9 cellular contexts compared by ENCODE assay signal in genomic region chr13:19618925-19619324, GRCh38. TPM values are rescaled to one million over a fixed set of nuclear protein-coding genes. Genes with fewer than 3 reads are reported as not detected.
DNase-seq lines count a peak whose midpoint lies in the region; ATAC-seq and TF ChIP-seq lines count a peak whose summit lies in the region.
"Had no signal": no experiment of that assay in that cellular context is flagged by ENCODE, and none has a peak within 500 bp of the region (broad histone marks: within the 10 kb centered on the region; RNA-seq: fewer than 3 reads in every experiment).

No MANE protein-coding gene starts in this region.

- H2BK15ac ChIP-seq in mesenchymal stem cell (ENCODE audit: low read depth, poor library complexity, severe bottlenecking) = no peak overlapping the region

- WGBS in adrenal gland, 4 donors = 63 to 74% (median 69%) methylated on average over 5 of the region's 5 CpGs
- WGBS in mesenchymal stem cell = 78% methylated on average over 5 of the region's 5 CpGs

- TF ChIP-seq CTCF in adrenal gland (IDR thresholded peaks at IDR 0.05) = peak; percentile 20 to 48 (median 45)

- H3K9me3 ChIP-seq in adrenal gland (replicated peaks in 1 of 3) = no peaks in the 10 kb centered on the region
- H3K9me3 ChIP-seq in mesenchymal stem cell (ENCODE audit: control insufficient read depth, low read length) = no peaks in the 10 kb centered on the region
- H3K9me3 ChIP-seq in MG63 = 0 out of 2 replicates have a peak, but pooled peaks cover 6% of the 10 kb centered on the region

- H3K79me1 ChIP-seq in mesenchymal stem cell (replicated peaks; ENCODE audit: low read length, poor library complexity, severe bottlenecking) = peaks cover 7% of the 10 kb centered on the region

- H2AFZ ChIP-seq in mesenchymal stem cell (ENCODE audit: low read depth, low read length) = no peak overlapping the region

- H2AK5ac ChIP-seq in mesenchymal stem cell (ENCODE audit: low read length, severe bottlenecking) = no peak overlapping the region

- H3K4me1 ChIP-seq in adrenal gland (replicated peaks in 1 of 2) (no peaks in the 10 kb centered on the region), mesenchymal stem cell (ENCODE audit: control insufficient read depth, insufficient read depth, low read depth, low read length) (no peaks in the 10 kb centered on the region)
- H3K4me1 ChIP-seq: BLaER1 had no signal

- no peak overlapping the region for H3K27ac ChIP-seq in adrenal gland
- H3K27ac ChIP-seq in mesenchymal stem cell (ENCODE audit: low read length, poor library complexity, severe bottlenecking) = no peak overlapping the region
- H3K27ac ChIP-seq: BLaER1 had no signal

- no peak for TF ChIP-seq POLR2A in adrenal gland (IDR thresholded peaks at IDR 0.05)

- DNase-seq in NCI-H1694 treated with DMSO at 0.1 percent for 48 hours (lab: John Stamatoyannopoulos, UW) = peak; percentile 1
- DNase-seq in NCI-H1694 (lab: John Stamatoyannopoulos, UW) = no peak
- peak in 1 of 7 donors; percentile 28 for DNase-seq in adrenal gland
- DNase-seq in mesenchymal stem cell = peak; percentile 36
- no peak for DNase-seq in MG63
- DNase-seq in activated T-cell treated with anti-CD3 and anti-CD28 coated beads, Interleukin-2, amount 50 U/mL, for 1 hour = no peak
- no peak for DNase-seq in activated naive CD4-positive, alpha-beta T cell treated with anti-CD3 and anti-CD28 coated beads, Interleukin-2, amount 50 U/mL, for 16 hours

- no peak overlapping the region for H4K91ac ChIP-seq in mesenchymal stem cell (ENCODE audit: low read length)

- ATAC-seq in HG03469 (IDR thresholded peaks at IDR 0.05; ENCODE audit: unreplicated experiment) = peak; percentile 67

- no peak overlapping the region for H3K18ac ChIP-seq in mesenchymal stem cell (ENCODE audit: low read depth in 1 of 2, low read length in 2 of 2)

- H2BK12ac ChIP-seq in mesenchymal stem cell (ENCODE audit: low read length in 2 of 2) = no peak overlapping the region

- no peak overlapping the region for H2BK120ac ChIP-seq in mesenchymal stem cell (ENCODE audit: low read depth, low read length)

- no peak overlapping the region for H3K4ac ChIP-seq in mesenchymal stem cell (ENCODE audit: low read depth in 1 of 2, low read length in 2 of 2)

- H4K8ac ChIP-seq in mesenchymal stem cell (ENCODE audit: low read length) = no peak overlapping the region

- no peak overlapping the region for H3K4me2 ChIP-seq in mesenchymal stem cell (ENCODE audit: low read length, poor library complexity, severe bottlenecking)
- H3K4me2 ChIP-seq: BLaER1 had no signal

- intact Hi-C loops in adrenal gland (cut with DNase I) = no loop called here

- no peak overlapping the region for H3K23ac ChIP-seq in mesenchymal stem cell (ENCODE audit: low read length in 2 of 2)

- no peak overlapping the region for H3K14ac ChIP-seq in mesenchymal stem cell (ENCODE audit: low read length in 2 of 2)

- H3K4me3 ChIP-seq in adrenal gland = no peak overlapping the region
- no peak overlapping the region for H3K4me3 ChIP-seq in mesenchymal stem cell (ENCODE audit: insufficient read depth in 1 of 2, low read depth in 1 of 2, low read length in 2 of 2)
- no peak overlapping the region for H3K4me3 ChIP-seq in MG63
- H3K4me3 ChIP-seq: BLaER1 had no signal

- no peaks in the 10 kb centered on the region for H3K36me3 ChIP-seq in adrenal gland (replicated peaks in 1 of 2)
- no peaks in the 10 kb centered on the region for H3K36me3 ChIP-seq in mesenchymal stem cell (ENCODE audit: control insufficient read depth in 1 of 2, insufficient read depth in 2 of 2, low read depth in 1 of 2, low read length in 2 of 2)
- H3K36me3 ChIP-seq in MG63 = peaks cover 4% of the 10 kb centered on the region; the same call in 1 of the 2 replicates
- H3K36me3 ChIP-seq: BLaER1 had no signal

- no peaks in the 10 kb centered on the region for H3K27me3 ChIP-seq in adrenal gland
- no peaks in the 10 kb centered on the region for H3K27me3 ChIP-seq in mesenchymal stem cell (ENCODE audit: control insufficient read depth in 1 of 2, insufficient read depth in 1 of 2, low read length in 2 of 2)
- no peaks in the 10 kb centered on the region for H3K27me3 ChIP-seq in MG63
- H3K27me3 ChIP-seq: BLaER1 had no signal

- H2BK5ac ChIP-seq in mesenchymal stem cell (ENCODE audit: low read depth, low read length, poor library complexity, severe bottlenecking) = no peak overlapping the region

- H3K9ac ChIP-seq in mesenchymal stem cell (ENCODE audit: low read length) = no peak overlapping the region
- H3K9ac ChIP-seq: BLaER1 had no signal

RNA-seq across cellular contexts. Expression of gene MPHOSPH8, which starts 14.5 kb away (rescaled TPM):
- total RNA-seq in adrenal gland = 10 to 100 TPM; 14.7 to 50.8 (median 28.9) TPM
- 10 to 100 TPM; 34.4 to 63.4 (median 49.0) TPM for polyA plus RNA-seq in adrenal gland
- 41.4 TPM for polyA plus RNA-seq in mesenchymal stem cell (2013, experiment 1 of 2)
- polyA plus RNA-seq in mesenchymal stem cell (2013, experiment 2 of 2) = 40.2 TPM
- 6.3 and 6.7 TPM in 2 replicates for total RNA-seq in MG63 (2014; rRNA removed; shearing (Covaris generic); ENCODE audit: low replicate concordance)

RNA-seq across cellular contexts. Expression of gene TPTE2, which starts 57.6 kb away (rescaled TPM):
- under 1 TPM in 2 of 8 donors, not detected in 6; 0.14 to 0.42 TPM for total RNA-seq in adrenal gland
- under 1 TPM; 0.09 to 0.30 (median 0.24) TPM for polyA plus RNA-seq in adrenal gland
- not detected for polyA plus RNA-seq in mesenchymal stem cell (2013, experiment 1 of 2)
- polyA plus RNA-seq in mesenchymal stem cell (2013, experiment 2 of 2) = not detected
- total RNA-seq in MG63 (2014; rRNA removed; shearing (Covaris generic); ENCODE audit: low replicate concordance) = not detected in 2 replicates

Comparison
In these comparisons a context has a peak if more than half of its experiments do, and no peak if none do; other contexts are left out.
1. DNase-seq: peak in NCI-H1694 treated with DMSO at 0.1 percent for 48 hours (single experiment) and mesenchymal stem cell (single experiment); none in NCI-H1694 (single experiment), MG63 (single experiment), activated T-cell treated with anti-CD3 and anti-CD28 coated beads, Interleukin-2, amount 50 U/mL, for 1 hour (single experiment) and activated naive CD4-positive, alpha-beta T cell treated with anti-CD3 and anti-CD28 coated beads, Interleukin-2, amount 50 U/mL, for 16 hours (single experiment).